24 cellular contexts compared by ENCODE assay signal in genomic region chr1:45344491-45344890, GRCh38. TPM values are rescaled to one million over a fixed set of nuclear protein-coding genes. Genes with fewer than 3 reads are reported as not detected.
"Had no signal": no experiment of that assay in that cellular context is flagged by ENCODE, and none has a peak within 500 bp of the region (broad histone marks: within the 10 kb centered on the region; RNA-seq: fewer than 3 reads in every experiment).

No MANE protein-coding gene starts in this region.

- H3K9me3 Mint-ChIP-seq: endodermal cell, naive B cell, nephron had no signal

- H3K9me3 ChIP-seq: colonic mucosa, psoas muscle, sigmoid colon, stomach had no signal

- FAIRE-seq: endothelial cell of umbilical vein, kidney had no signal

- H3K4me3 Mint-ChIP-seq: endodermal cell had no signal

- H3K27me3 Mint-ChIP-seq: naive B cell had no signal

- H2AFZ ChIP-seq: hepatocyte had no signal

- ATAC-seq: left cardiac atrium, left ventricle myocardium superior, psoas muscle had no signal

- H3K27ac Mint-ChIP-seq: endodermal cell, nephron had no signal

- H3K4me3 ChIP-seq: colonic mucosa, hepatocyte, lung, psoas muscle, sigmoid colon, skin epidermis, stomach had no signal

- DNase-seq: colonic mucosa; dermis blood vessel endothelial cell; endodermal cell; foreskin melanocyte; head of caudate nucleus; kidney; left cardiac atrium; left ventricle myocardium superior; mesendoderm; naive B cell; occipital lobe; psoas muscle; retina; sigmoid colon; stimulated activated CD4-positive, alpha-beta T cell treated with anti-CD3 and anti-CD28 coated beads, Interleukin-2, amount 100 ng/mL, for 24 hours; stimulated activated CD4-positive, alpha-beta T cell treated with anti-CD3 and anti-CD28 coated beads, Interleukin-4, amount 100 ng/mL, for 4 hours; stimulated activated naive CD4-positive, alpha-beta T cell; stomach; trophoblast cell had no signal

- H3K27ac ChIP-seq: colonic mucosa, hepatocyte, psoas muscle, sigmoid colon, skin epidermis, stomach had no signal

- H3K4me2 ChIP-seq: hepatocyte had no signal

- H3K36me3 ChIP-seq: colonic mucosa had no signal

- H3K27me3 ChIP-seq: colonic mucosa, hepatocyte, sigmoid colon, stomach had no signal

RNA-seq across cellular contexts. Expression of gene HPDL, which starts 17.8 kb away (rescaled TPM):
- total RNA-seq: left ventricle myocardium superior had no signal
